8 cellular contexts compared by ENCODE assay signal in the genomic region with DNA sequence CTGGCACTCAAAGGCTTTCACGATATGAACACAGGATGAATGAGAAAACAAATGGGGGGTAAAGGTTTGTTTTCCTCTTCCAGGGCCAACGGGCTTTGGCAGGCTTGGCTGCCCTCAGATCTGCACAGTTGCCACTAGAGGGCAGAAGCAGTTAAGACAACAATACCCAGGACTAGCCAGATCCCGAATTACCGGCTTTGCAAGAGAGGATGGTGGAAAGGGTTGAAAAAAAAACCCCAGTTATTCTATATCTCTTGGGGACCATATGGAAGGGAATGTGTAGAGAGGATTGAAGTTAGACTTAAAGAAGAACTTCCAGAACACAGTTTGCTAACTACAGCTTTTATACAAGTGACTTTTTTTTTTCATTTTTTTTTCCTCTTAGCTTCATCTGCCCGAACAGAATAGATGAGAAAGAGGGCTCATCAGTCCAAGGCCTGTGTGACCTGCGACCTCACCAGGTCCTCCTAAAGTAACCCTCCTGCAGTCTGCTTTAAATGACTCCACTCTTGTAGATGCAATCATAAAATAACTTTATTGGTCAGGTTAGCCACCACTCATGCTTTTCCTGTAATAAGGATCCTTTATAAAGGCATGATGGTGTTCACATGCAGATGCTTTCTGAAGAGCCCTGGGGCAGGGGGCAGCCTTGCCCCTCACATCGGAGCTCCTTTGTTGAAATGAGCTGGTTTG. TPM values are rescaled to one million over a fixed set of nuclear protein-coding genes. Genes with fewer than 3 reads are reported as not detected.
DNase-seq lines count a peak whose midpoint lies in the region; ATAC-seq, FAIRE-seq and TF ChIP-seq lines count a peak whose summit lies in the region.

No MANE protein-coding gene starts in this region.

- no peak overlapping the region for H3K27ac ChIP-seq in GM23248
- H3K27ac ChIP-seq in astrocyte (ENCODE audit: low read depth, low read length) = no peak overlapping the region

- H3F3A ChIP-seq in GM23248 (ENCODE audit: insufficient read depth) = no peaks in the 10 kb centered on the region

- H3K27ac Mint-ChIP-seq in astrocyte (ENCODE audit: unreplicated experiment) = no peak overlapping the region

- no peaks in the 10 kb centered on the region for H3K9me2 ChIP-seq in GM23248 (ENCODE audit: insufficient read depth)

- peak; percentile 83 for ATAC-seq in left ventricle myocardium superior
- no peak for ATAC-seq in HG03565 (IDR thresholded peaks at IDR 0.05; ENCODE audit: unreplicated experiment)

- no peak overlapping the region for H3K4me3 Mint-ChIP-seq in astrocyte (ENCODE audit: unreplicated experiment)

- no peaks in the 10 kb centered on the region for H3K36me3 Mint-ChIP-seq in astrocyte (ENCODE audit: low read depth, unreplicated experiment)

- H2AFZ ChIP-seq in GM23248 = no peak overlapping the region
- H2AFZ ChIP-seq in astrocyte (ENCODE audit: low read depth, low read length) = no peak overlapping the region

- H3K4me3 ChIP-seq in GM23248 = no peak overlapping the region
- no peak overlapping the region for H3K4me3 ChIP-seq in astrocyte (ENCODE audit: insufficient read depth, low read depth, low read length)

- WGBS in GM23248 (ENCODE audit: low coverage in 1 of 2, low lambda C conversion rate in 2 of 2, missing lambda C conversion rate in 2 of 2), 2 experiments = 15 to 17% methylated on average over 7 of the region's 7 CpGs

- FAIRE-seq in astrocyte (lab: Jason Lieb, UNC) = no peak

- H3K27me3 ChIP-seq in GM23248 (replicated peaks; ENCODE audit: insufficient read depth) (no peaks in the 10 kb centered on the region; the same call in 1 of the 2 replicates), astrocyte (ENCODE audit: insufficient read depth, low read length) (peaks cover 45% of the 10 kb centered on the region)

- no peak overlapping the region for H3K9ac ChIP-seq in GM23248
- no peak overlapping the region for H3K9ac ChIP-seq in astrocyte (ENCODE audit: low read length)

- H4K20me1 ChIP-seq in GM23248 (ENCODE audit: insufficient read depth) = no peaks in the 10 kb centered on the region
- H4K20me1 ChIP-seq in astrocyte (ENCODE audit: insufficient read depth, low read length) = no peaks in the 10 kb centered on the region

- intact Hi-C loops in left ventricle myocardium superior (cut with micrococcal nuclease) = loop anchor here (5.0 kb wide), 1 partner anchor 147 kb away; no protein-coding TSS in a partner anchor

- H3K79me2 ChIP-seq in GM23248 (ENCODE audit: insufficient read depth) = no peaks in the 10 kb centered on the region
- no peaks in the 10 kb centered on the region for H3K79me2 ChIP-seq in astrocyte (ENCODE audit: insufficient read depth, low read length)

- H3K4me1 Mint-ChIP-seq in astrocyte (ENCODE audit: low read depth, unreplicated experiment) = no peaks in the 10 kb centered on the region

- peak; percentile 93 for TF ChIP-seq CTCF in astrocyte (IDR thresholded peaks at IDR 0.05; ENCODE audit: insufficient read depth, low read depth, low read length)

- H3K4me1 ChIP-seq in GM23248 (ENCODE audit: insufficient read depth) = no peaks in the 10 kb centered on the region
- H3K4me1 ChIP-seq in astrocyte (ENCODE audit: insufficient read depth, low read length) = no peaks in the 10 kb centered on the region

- H3K9me3 ChIP-seq in GM23248 (ENCODE audit: low read depth) = no peaks in the 10 kb centered on the region
- no peaks in the 10 kb centered on the region for H3K9me3 ChIP-seq in astrocyte (ENCODE audit: insufficient read depth, low read depth, low read length)

- no peaks in the 10 kb centered on the region for H3K36me3 ChIP-seq in GM23248 (ENCODE audit: low read depth)
- H3K36me3 ChIP-seq in astrocyte (ENCODE audit: insufficient read depth, low read length) = no peaks in the 10 kb centered on the region

- H3K27me3 Mint-ChIP-seq in astrocyte (ENCODE audit: low read depth, unreplicated experiment) = peaks cover 48% of the 10 kb centered on the region

- H3K4me2 ChIP-seq in GM23248 (ENCODE audit: unreplicated experiment) = no peak overlapping the region
- no peak overlapping the region for H3K4me2 ChIP-seq in astrocyte (ENCODE audit: low read length)

- DNase-seq in AG20443 (ENCODE audit: low spot score) (peak; percentile 89), GM23248 (peak; percentile 93), NCI-H187 treated with DMSO at 0.1 percent for 48 hours (lab: John Stamatoyannopoulos, UW) (peak; percentile 67), T-helper 1 cell (peak in 4 of 5 donors; percentile 37 to 64 (median 48)), astrocyte (ENCODE audit: low read depth) (peak; percentile 56), left ventricle myocardium superior (peak; percentile 67), putamen (ENCODE audit: low spot score) (peak; percentile 84)

- in situ Hi-C loops in GM23248 (cut with MboI) = no loop called here

- no peaks in the 10 kb centered on the region for H3K9me3 Mint-ChIP-seq in astrocyte (ENCODE audit: unreplicated experiment)

RNA-seq across cellular contexts. Expression of a gene that starts 10.7 kb away (rescaled TPM):
- 12.1 and 14.6 TPM in 2 replicates for total RNA-seq in GM23248 (2014; rRNA removed; shearing (Covaris generic))
- 11.2 and 11.4 TPM in 2 replicates for polyA plus RNA-seq in GM23248 (2016; fragmentation: Nextera tagmentation; extraction: Ambion mirVana)
- total RNA-seq in astrocyte (not detected in 2 replicates), left ventricle myocardium superior (9.6 TPM)

RNA-seq across cellular contexts. Expression of a gene that starts 34.9 kb away (rescaled TPM):
- 5.0 and 7.8 TPM in 2 replicates for total RNA-seq in GM23248 (2014; rRNA removed; shearing (Covaris generic))
- 7.5 and 7.9 TPM in 2 replicates for polyA plus RNA-seq in GM23248 (2016; fragmentation: Nextera tagmentation; extraction: Ambion mirVana)
- total RNA-seq in astrocyte (46.4 and 58.3 TPM in 2 replicates), left ventricle myocardium superior (41.3 TPM)

Comparison
In these comparisons a context has a peak if more than half of its experiments do, and no peak if none do; other contexts are left out.
1. RNA of a gene that starts 10.7 kb away (total RNA-seq): 12.1 to 14.6 TPM in GM23248 and 9.6 TPM in left ventricle myocardium superior (single experiment); not detected in astrocyte; every median in the first group is over 10 times any median in the second.
2. Peak in every context shown above with its lines, with median percentiles within 50 percentile points of each other: DNase-seq.